ENCODE assay signal across 7 cellular contexts in genomic region chr4:37977471-37978452, GRCh38. TPM values are rescaled to one million over a fixed set of nuclear protein-coding genes. Genes with fewer than 3 reads are reported as not detected.
DNase-seq lines count a peak whose midpoint lies in the region; TF ChIP-seq lines count a peak whose summit lies in the region.

No MANE protein-coding gene starts in this region.

- H3F3A ChIP-seq in Loucy (ENCODE audit: low read depth) = peaks cover 7% of the 10 kb centered on the region; the same call in 1 of the 2 replicates

- peaks cover 30% of the 10 kb centered on the region for H3K79me2 ChIP-seq in Loucy (ENCODE audit: insufficient read depth, low read length)

- H3K9ac ChIP-seq in Loucy (ENCODE audit: low read depth, low read length, poor library complexity, severe bottlenecking) = peak overlapping the region; percentile 78

- peaks cover 23% of the 10 kb centered on the region for H3K4me1 ChIP-seq in Loucy (ENCODE audit: insufficient read depth, low read length, poor library complexity, severe bottlenecking)

- peak overlapping the region; percentile 61 for H2AFZ ChIP-seq in Loucy (ENCODE audit: low read length)

- DNase-seq in H7 = peak; percentile 66
- peak; percentile 72 for DNase-seq in activated CD4-positive, CD25-positive, alpha-beta regulatory T cell treated with anti-CD3 and anti-CD28 coated beads, Interleukin-2, amount 50 U/mL, for 72 hours
- DNase-seq in cerebellar cortex (ENCODE audit: low spot score) = peak; percentile 39
- peak; percentile 65 for DNase-seq in kidney glomerular epithelial cell (lab: John Stamatoyannopoulos, UW)
- DNase-seq in stimulated activated CD4-positive, alpha-beta T cell treated with anti-CD3 and anti-CD28 coated beads, Interleukin-1b, Interleukin-23, amount 100 ng/mL, for 1 hour (ENCODE audit: low read depth in 2 of 2) = peak; percentile 33 to 40

- no peaks in the 10 kb centered on the region for H3K36me3 ChIP-seq in H7 (replicated peaks; ENCODE audit: control insufficient read depth, insufficient read depth, low read length)
- H3K36me3 ChIP-seq in Loucy (ENCODE audit: insufficient read depth, low read length) = no peaks in the 10 kb centered on the region

- H3K4me3 ChIP-seq in H7 (ENCODE audit: insufficient read depth, low read depth, low read length) (peak overlapping the region; percentile 78), Loucy (ENCODE audit: low read length, poor library complexity, severe bottlenecking) (peak overlapping the region; percentile 77)

- no peaks in the 10 kb centered on the region for H3K27me3 ChIP-seq in H7 (ENCODE audit: control insufficient read depth, insufficient read depth, low read length)
- H3K27me3 ChIP-seq in Loucy (ENCODE audit: insufficient read depth, low read length, poor library complexity, severe bottlenecking) = no peaks in the 10 kb centered on the region

- H4K20me1 ChIP-seq in Loucy (ENCODE audit: insufficient read depth, low read length, poor library complexity, severe bottlenecking) = peaks cover 7% of the 10 kb centered on the region

- H3K9me2 ChIP-seq in Loucy (replicated peaks; ENCODE audit: low read depth, low read length) = no peaks in the 10 kb centered on the region

- TF ChIP-seq CTCF in GM12873 (IDR thresholded peaks at IDR 0.05; ENCODE audit: insufficient read depth, low read depth, low read length, missing control alignments) (peak; percentile 62), Loucy (conservative IDR thresholded peaks at IDR 0.05; ENCODE audit: low read length) (peak; percentile 73)

- peak overlapping the region; percentile 89 for H3K4me2 ChIP-seq in Loucy (ENCODE audit: low read depth, low read length, poor library complexity, severe bottlenecking)

- H3K9me3 ChIP-seq in Loucy (ENCODE audit: insufficient read depth, low read depth, low read length) = no peaks in the 10 kb centered on the region

RNA-seq across cellular contexts. Expression of gene PTTG2, which starts 17.6 kb away (rescaled TPM):
- not detected in 2 replicates for total RNA-seq in H7 (2014; rRNA removed; shearing (Covaris generic))

Comparison
In these comparisons a context has a peak if more than half of its experiments do, and no peak if none do; other contexts are left out.
1. Peak in every context shown above with its lines: DNase-seq and H3K4me3 ChIP-seq.